In the genomic region with DNA sequence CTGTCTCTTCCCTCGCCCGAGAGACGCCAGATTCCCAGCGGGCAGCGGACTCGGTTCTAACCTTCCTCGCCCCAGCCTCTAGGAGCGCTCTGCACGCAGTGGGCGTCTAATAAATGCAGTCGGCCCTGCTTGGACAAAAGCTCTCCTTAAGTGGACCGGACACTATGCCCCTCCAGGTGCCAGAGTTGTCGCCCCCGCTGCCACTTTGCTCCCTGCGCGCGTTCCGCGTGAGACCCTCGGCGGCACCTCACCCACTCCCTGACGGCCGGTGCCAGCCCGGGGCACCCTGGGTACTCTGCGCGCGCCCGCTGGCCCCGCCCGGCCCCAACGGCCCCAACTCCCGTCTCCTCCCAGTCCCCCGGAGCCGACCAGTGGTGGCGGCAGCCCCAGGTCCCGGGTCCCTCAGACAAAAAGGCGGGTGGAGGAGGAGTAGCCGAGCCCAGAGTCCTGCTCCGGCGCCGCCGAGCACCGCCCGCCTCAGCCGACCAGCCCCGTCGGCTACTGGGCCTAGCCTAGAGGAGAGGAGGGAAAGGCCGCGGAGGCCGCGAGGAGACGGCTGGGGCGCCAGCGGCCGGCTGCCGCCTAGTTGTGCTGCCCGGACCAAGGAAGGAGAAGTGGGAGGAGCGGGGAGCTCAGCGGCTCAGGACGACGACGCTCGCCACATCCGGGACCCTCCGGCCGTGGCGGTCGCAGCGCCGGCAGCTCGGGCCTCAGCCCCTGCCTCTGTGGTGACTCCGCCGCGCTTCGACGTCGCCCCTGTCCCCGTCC, we compare ENCODE assay signal across 8 cellular contexts.
A peak's percentile ranks its signal among the peaks of the same experiment; 100 is the strongest.
DNase-seq lines count a peak whose midpoint lies in the region; ATAC-seq and TF ChIP-seq lines count a peak whose summit lies in the region.

No MANE protein-coding gene starts in this region.

- peak; percentile 96 for TF ChIP-seq POLR2A in GM18951 (IDR thresholded peaks at IDR 0.05; ENCODE audit: extremely low read depth, insufficient read depth, insufficient read length)

- in situ Hi-C loops in GM18951 (cut with MboI; ENCODE audit: low sequenced_read_pairs, unreplicated experiment): no loop called here

- H3K36me3 ChIP-seq in BE2C (no peaks in the 10 kb centered on the region), left lung (no peaks in the 10 kb centered on the region)

- H3K4me3 ChIP-seq in BE2C (ENCODE audit: low read depth, low read length) (peak overlapping the region; percentile 80), left lung (peak overlapping the region; percentile 87 to 89)

- H3K27me3 ChIP-seq in BE2C (no peaks in the 10 kb centered on the region), left lung (no peaks in the 10 kb centered on the region)

- TF ChIP-seq CTCF in BE2C (IDR thresholded peaks at IDR 0.05; ENCODE audit: low read depth, low read length) (peak; percentile 43), left lung (IDR thresholded peaks at IDR 0.05) (peak; percentile 39 to 45)

- peak overlapping the region; percentile 94 for H3K4me3 Mint-ChIP-seq in dendritic cell treated with granulocyte-macrophage colony-stimulating factor and Interleukin-4, amounts not matched to agents 40 ng/mL and 50 ng/mL, for 4 days

- DNase-seq in BE2C: peak; percentile 82
- peak; percentile 57 for DNase-seq in NCI-H446 treated with DMSO at 0.1 percent for 48 hours (lab: John Stamatoyannopoulos, UW)
- DNase-seq in activated CD4-positive, alpha-beta T cell treated with anti-CD3 and anti-CD28 coated beads for 48 hours: peak; percentile 73
- peak; percentile 89 to 97 for DNase-seq in left lung
- DNase-seq in stimulated activated CD4-positive, alpha-beta T cell treated with anti-CD3 and anti-CD28 coated beads, Interleukin-2, amount 100 ng/mL, for 4 hours (ENCODE audit: low read depth): peak; percentile 23

- H3K4me1 Mint-ChIP-seq in dendritic cell treated with granulocyte-macrophage colony-stimulating factor and Interleukin-4, amounts not matched to agents 40 ng/mL and 50 ng/mL, for 4 days (ENCODE audit: low read depth): peaks cover 11% of the 10 kb centered on the region

- H3K4me1 ChIP-seq in BE2C (no peaks in the 10 kb centered on the region), left lung (peaks cover 0 to 16% of the 10 kb centered on the region in 2 donors)

- peaks cover 13% of the 10 kb centered on the region for H3K36me3 Mint-ChIP-seq in dendritic cell treated with granulocyte-macrophage colony-stimulating factor and Interleukin-4, amounts not matched to agents 40 ng/mL and 50 ng/mL, for 4 days (ENCODE audit: low read depth)

- peaks cover 2% of the 10 kb centered on the region for H3K27me3 Mint-ChIP-seq in dendritic cell treated with granulocyte-macrophage colony-stimulating factor and Interleukin-4, amounts not matched to agents 40 ng/mL and 50 ng/mL, for 4 days

- H3K9me3 ChIP-seq in BE2C (no peaks in the 10 kb centered on the region), left lung (no peaks in the 10 kb centered on the region)

- peak overlapping the region; percentile 93 to 98 for H3K27ac ChIP-seq in left lung

- H3K27ac Mint-ChIP-seq in dendritic cell treated with granulocyte-macrophage colony-stimulating factor and Interleukin-4, amounts not matched to agents 40 ng/mL and 50 ng/mL, for 4 days: peak overlapping the region; percentile 97

- ATAC-seq in HG03139 (IDR thresholded peaks at IDR 0.05; ENCODE audit: unreplicated experiment) (peak; percentile 73), left lung (peak; percentile 98)

- intact Hi-C loops in dendritic cell treated with granulocyte-macrophage colony-stimulating factor and Interleukin-4, amounts not matched to agents 40 ng/mL and 50 ng/mL, for 4 days (cut with micrococcal nuclease): no loop called here
- intact Hi-C loops in left lung (cut with DNase I): no loop called here

- no peaks in the 10 kb centered on the region for H3K9me3 Mint-ChIP-seq in dendritic cell treated with granulocyte-macrophage colony-stimulating factor and Interleukin-4, amounts not matched to agents 40 ng/mL and 50 ng/mL, for 4 days

Comparison
In these comparisons a context has a peak if more than half of its experiments do, and no peak if none do; other contexts are left out.
1. Peak in every context shown above with its lines: DNase-seq, ATAC-seq, H3K4me3 ChIP-seq and H3K27ac ChIP-seq.
2. DNase-seq: peak in every context shown above with its lines; median percentile 93 in left lung; 82 in BE2C; 73 in activated CD4-positive, alpha-beta T cell treated with anti-CD3 and anti-CD28 coated beads for 48 hours; 57 in NCI-H446 treated with DMSO at 0.1 percent for 48 hours; 23 in stimulated activated CD4-positive, alpha-beta T cell treated with anti-CD3 and anti-CD28 coated beads, Interleukin-2, amount 100 ng/mL, for 4 hours.